8 cellular contexts compared by ENCODE assay signal in the genomic region with DNA sequence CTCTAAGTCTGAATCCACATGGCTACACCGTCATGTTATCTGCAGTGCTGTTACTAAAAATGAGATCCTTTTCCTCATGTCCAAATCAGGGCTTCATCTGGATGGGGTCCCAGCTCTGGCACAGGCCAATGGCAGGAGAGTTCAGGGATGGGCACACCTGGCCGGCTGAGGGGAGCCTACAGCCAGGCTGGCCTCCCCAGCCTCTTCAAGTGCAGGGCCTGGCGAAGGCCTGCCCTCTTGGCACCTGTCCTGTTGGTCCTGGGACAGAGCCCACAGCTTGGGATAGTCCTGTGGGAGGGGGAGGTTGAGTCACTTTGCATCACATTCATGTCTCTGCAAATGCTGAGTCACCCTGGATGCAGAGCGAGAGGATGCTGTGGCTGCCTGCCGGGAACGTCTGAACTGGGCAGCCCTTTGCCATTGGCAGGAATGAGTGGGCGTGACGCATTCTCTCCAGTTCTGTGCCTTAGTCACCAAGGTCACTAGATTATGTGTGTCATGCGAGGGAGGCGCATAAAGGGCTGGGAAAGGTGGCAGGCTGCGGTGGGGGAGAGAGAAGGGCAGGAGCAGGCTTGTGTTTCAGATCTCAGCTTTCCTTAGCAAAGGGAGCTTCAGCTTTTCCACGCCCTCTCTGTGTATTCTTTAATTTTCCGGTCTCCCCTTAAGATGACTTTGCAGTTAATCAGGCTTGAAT.
A peak's percentile ranks its signal among the peaks of the same experiment; 100 is the strongest.
DNase-seq lines count a peak whose midpoint lies in the region; ATAC-seq and TF ChIP-seq lines count a peak whose summit lies in the region.

No MANE protein-coding gene starts in this region.

- peak; percentile 31 for DNase-seq in NCI-H2196 (lab: John Stamatoyannopoulos, UW; ENCODE audit: unreplicated experiment)
- no peak for DNase-seq in NCI-H2196 treated with DMSO at 0.1 percent for 48 hours (lab: John Stamatoyannopoulos, UW; ENCODE audit: unreplicated experiment)
- DNase-seq in PC-9: peak; percentile 98
- peak; percentile 54 to 93 (median 80) for DNase-seq in dorsolateral prefrontal cortex
- DNase-seq in lower lobe of right lung: peak; percentile 66
- DNase-seq in substantia nigra (lab: John Stamatoyannopoulos, UW): peak in 46 of 49 donors; percentile 18 to 94 (median 72)
- DNase-seq in activated gamma-delta T cell (lab: John Stamatoyannopoulos, UW): no peak
- DNase-seq in retina: no peak

- peak overlapping the region; percentile 100 for H3K27ac ChIP-seq in PC-9
- peak overlapping the region in 53 of 59 donors; percentile 2 to 86 (median 61) for H3K27ac ChIP-seq in dorsolateral prefrontal cortex
- H3K27ac ChIP-seq in lower lobe of right lung: peak overlapping the region; percentile 46
- no peak overlapping the region for H3K27ac ChIP-seq in substantia nigra (ENCODE audit: low read depth, low read length, poor library complexity, severe bottlenecking)

- H3K9me3 ChIP-seq in PC-9 (ENCODE audit: insufficient read depth, low read depth): no peaks in the 10 kb centered on the region
- H3K9me3 ChIP-seq in lower lobe of right lung: no peaks in the 10 kb centered on the region

- no peaks in the 10 kb centered on the region for H3K36me3 ChIP-seq in PC-9 (ENCODE audit: low read depth)
- no peaks in the 10 kb centered on the region for H3K36me3 ChIP-seq in lower lobe of right lung

- POLR2A ChIA-PET in PC-9 (lab: Charles Lee; ENCODE audit: unreplicated experiment): interaction anchor here (0.5 to 1.1 kb wide), 7 partner anchors 45 to 376 kb away, joined by 3 to 23 read pairs (median 4); a partner anchor contains a TSS

- H3K4me2 ChIP-seq in PC-9: peak overlapping the region; percentile 86

- no peaks in the 10 kb centered on the region for H4K20me1 ChIP-seq in PC-9 (ENCODE audit: insufficient read depth)

- H3K4me1 ChIP-seq in PC-9 (replicated peaks; ENCODE audit: insufficient read depth) (peaks cover 55% of the 10 kb centered on the region), lower lobe of right lung (peaks cover 8% of the 10 kb centered on the region)

- ATAC-seq in lower lobe of right lung: peak; percentile 83 to 85

- intact Hi-C loops in PC-9 (cut with micrococcal nuclease; ENCODE audit: unreplicated experiment): loop anchor here (1.0 to 5.0 kb wide), 11 partner anchors 30 to 584 kb away; no protein-coding TSS in a partner anchor
- intact Hi-C loops in dorsolateral prefrontal cortex (cut with DNase I): loop anchor here in 1 of 2 donors (2.0 to 5.0 kb wide), 2 partner anchors 38 to 104 kb away; no protein-coding TSS in a partner anchor
- intact Hi-C loops in lower lobe of right lung (cut with DNase I): no loop called here

- BruUV-seq in PC-9 (replicated peaks; lab: Mats Ljungman, UMichigan): no TSS peak

- no peaks in the 10 kb centered on the region for H3K79me2 ChIP-seq in PC-9 (ENCODE audit: low read depth)

- H3F3A ChIP-seq in PC-9 (ENCODE audit: insufficient read depth, low read depth): peaks cover 25% of the 10 kb centered on the region

- H3K27me3 ChIP-seq in PC-9 (ENCODE audit: insufficient read depth, low read depth) (no peaks in the 10 kb centered on the region), dorsolateral prefrontal cortex (no peaks in the 10 kb centered on the region), lower lobe of right lung (ENCODE audit: low read depth) (no peaks in the 10 kb centered on the region)

- H3K4me3 ChIP-seq in PC-9: peak overlapping the region; percentile 49; the same call in 1 of the 2 replicates
- H3K4me3 ChIP-seq in dorsolateral prefrontal cortex: peak overlapping the region in 11 of 59 donors; percentile 3 to 34 (median 19)
- no peak overlapping the region for H3K4me3 ChIP-seq in lower lobe of right lung

- CTCF ChIA-PET in PC-9 (lab: Charles Lee): no interaction called here

- H2AFZ ChIP-seq in PC-9: 0 out of 2 replicates have a peak overlapping the region, but pooled peaks have one; percentile 39

- no peak for TF ChIP-seq CTCF in PC-9 (conservative IDR thresholded peaks at IDR 0.05)
- TF ChIP-seq CTCF in dorsolateral prefrontal cortex (IDR thresholded peaks at IDR 0.05 in 54 of 56, conservative IDR thresholded peaks at IDR 0.05 in 2 of 56; ENCODE audit: low read depth in 1 of 56, partially characterized antibody in 56 of 56): peak in 3 of 56 donors; percentile 10 to 24 (median 12)
- no peak for TF ChIP-seq CTCF in lower lobe of right lung (IDR thresholded peaks at IDR 0.05)

- no peaks in the 10 kb centered on the region for H3K9me2 ChIP-seq in PC-9 (ENCODE audit: insufficient read depth)

Comparison
In these comparisons a context has a peak if more than half of its experiments do, and no peak if none do; other contexts are left out.
1. DNase-seq: peak in NCI-H2196 (single experiment), PC-9 (2 of 2), dorsolateral prefrontal cortex (10 of 10), lower lobe of right lung (single experiment) and substantia nigra (46 of 49); none in NCI-H2196 treated with DMSO at 0.1 percent for 48 hours (single experiment), activated gamma-delta T cell (single experiment) and retina (single experiment).